ENCODE assay signal across 8 cellular contexts in genomic region chr5:78294250-78295034, GRCh38. TPM values are rescaled to one million over a fixed set of nuclear protein-coding genes. Genes with fewer than 3 reads are reported as not detected.
DNase-seq lines count a peak whose midpoint lies in the region; ATAC-seq lines count a peak whose summit lies in the region.

Gene AP3B1 (minus strand): TSS chr5:78294698. CDS start chr5:78294579, 119 bp downstream.

- no peaks in the 10 kb centered on the region for H3K9me3 Mint-ChIP-seq in IgD-negative memory B cell

- ATAC-seq in GM21529 (IDR thresholded peaks at IDR 0.05; ENCODE audit: unreplicated experiment): peak; percentile 85

- peaks cover 21 to 30% (median 29%) of the 10 kb centered on the region in 3 donors for H3K4me1 Mint-ChIP-seq in IgD-negative memory B cell

- no peaks in the 10 kb centered on the region for H3K27me3 Mint-ChIP-seq in IgD-negative memory B cell

- peak; percentile 96 for DNase-seq in DMS 273 treated with DMSO at 0.1 percent for 48 hours (lab: John Stamatoyannopoulos, UW)
- peak; percentile 85 for DNase-seq in OCI-M2 (lab: John Stamatoyannopoulos, UW; ENCODE audit: unreplicated experiment)
- DNase-seq in activated T-cell treated with anti-CD3 and anti-CD28 coated beads for 4 hours: peak; percentile 92
- DNase-seq in epidermal melanocyte (ENCODE audit: insufficient read length, low spot score): peak; percentile 91
- peak; percentile 99 for DNase-seq in middle frontal gyrus (ENCODE audit: extremely low spot score, low spot score)
- DNase-seq in stimulated activated CD8-positive, alpha-beta memory T cell treated with anti-CD3 and anti-CD28 coated beads, Interleukin-2, amount 100 ng/mL, for 48 hours (ENCODE audit: low read depth in 2 of 2): peak; percentile 96 to 99

- peak within 1 kb of the TSS; percentile 98 to 100 (median 100) for H3K4me3 Mint-ChIP-seq in IgD-negative memory B cell

- H3K36me3 Mint-ChIP-seq in IgD-negative memory B cell: no peaks in the 10 kb centered on the region

- peak within 1 kb of the TSS; percentile 98 to 99 (median 99) for H3K27ac Mint-ChIP-seq in IgD-negative memory B cell

RNA-seq across cellular contexts. Expression of gene AP3B1, which starts in this region (rescaled TPM):
- 23.0 TPM for polyA plus RNA-seq in IgD-negative memory B cell

Comparison
In these comparisons a context has a peak if more than half of its experiments do, and no peak if none do; other contexts are left out.
1. Peak in every context shown above with its lines: DNase-seq and ATAC-seq.